In genomic region chrX:7372843-7373525, GRCh38 we compare ENCODE assay signal across 20 cellular contexts.
A peak's percentile ranks its signal among the peaks of the same experiment; 100 is the strongest.
DNase-seq lines count a peak whose midpoint lies in the region; ATAC-seq, FAIRE-seq and TF ChIP-seq lines count a peak whose summit lies in the region.
"Had no signal": no experiment of that assay in that cellular context is flagged by ENCODE, and none has a peak within 500 bp of the region (broad histone marks: within the 10 kb centered on the region; RNA-seq: fewer than 3 reads in every experiment).

No MANE protein-coding gene starts in this region.

- H3K36me3 Mint-ChIP-seq in astrocyte (ENCODE audit: low read depth, unreplicated experiment), result no peaks in the 10 kb centered on the region

- H3K4me3 Mint-ChIP-seq in astrocyte (ENCODE audit: unreplicated experiment), result no peak overlapping the region
- H3K4me3 Mint-ChIP-seq: B cell, T-helper 17 cell had no signal

- no peaks in the 10 kb centered on the region for H3K27me3 ChIP-seq in astrocyte (ENCODE audit: insufficient read depth, low read length)
- H3K27me3 ChIP-seq: neutrophil, upper lobe of right lung had no signal

- H3K27ac ChIP-seq in astrocyte (ENCODE audit: low read depth, low read length), result no peak overlapping the region
- H3K27ac ChIP-seq: HL-60, neutrophil, upper lobe of right lung had no signal

- ATAC-seq in HG03025 (IDR thresholded peaks at IDR 0.05; ENCODE audit: low FRiP score, unreplicated experiment), result no peak
- ATAC-seq: Panc1, T-helper 17 cell, upper lobe of right lung had no signal

- no peaks in the 10 kb centered on the region for H4K20me1 ChIP-seq in astrocyte (ENCODE audit: insufficient read depth, low read length)

- H3K4me2 ChIP-seq in astrocyte (ENCODE audit: low read length), result peak overlapping the region; percentile 28

- FAIRE-seq in astrocyte (lab: Jason Lieb, UNC), result peak; percentile 92
- FAIRE-seq: GM19239 had no signal

- H3K4me3 ChIP-seq in astrocyte (ENCODE audit: insufficient read depth, low read depth, low read length), result no peak overlapping the region
- H3K4me3 ChIP-seq: upper lobe of right lung had no signal

- H3K9ac ChIP-seq in astrocyte (ENCODE audit: low read length), result peak overlapping the region; percentile 30

- H3K27ac Mint-ChIP-seq in astrocyte (ENCODE audit: unreplicated experiment), result no peak overlapping the region
- H3K27ac Mint-ChIP-seq: B cell, T-helper 17 cell had no signal

- H3K9me3 ChIP-seq in astrocyte (ENCODE audit: insufficient read depth, low read depth, low read length), result no peaks in the 10 kb centered on the region
- H3K9me3 ChIP-seq: neutrophil, upper lobe of right lung had no signal

- H3K4me1 ChIP-seq in astrocyte (ENCODE audit: insufficient read depth, low read length), result peaks cover 4% of the 10 kb centered on the region
- H3K4me1 ChIP-seq: upper lobe of right lung had no signal

- H3K79me2 ChIP-seq in astrocyte (ENCODE audit: insufficient read depth, low read length), result no peaks in the 10 kb centered on the region

- H3K27me3 Mint-ChIP-seq in astrocyte (ENCODE audit: low read depth, unreplicated experiment), result no peaks in the 10 kb centered on the region
- H3K27me3 Mint-ChIP-seq: T-helper 17 cell had no signal

- peaks cover 4% of the 10 kb centered on the region for H3K9me3 Mint-ChIP-seq in astrocyte (ENCODE audit: unreplicated experiment)

- no peak overlapping the region for H2AFZ ChIP-seq in astrocyte (ENCODE audit: low read depth, low read length)

- H3K4me1 Mint-ChIP-seq in astrocyte (ENCODE audit: low read depth, unreplicated experiment), result no peaks in the 10 kb centered on the region
- H3K4me1 Mint-ChIP-seq: B cell, T-helper 17 cell had no signal

- no peak for TF ChIP-seq CTCF in astrocyte (IDR thresholded peaks at IDR 0.05; ENCODE audit: insufficient read depth, low read depth, low read length)

- no peaks in the 10 kb centered on the region for H3K36me3 ChIP-seq in astrocyte (ENCODE audit: insufficient read depth, low read length)
- H3K36me3 ChIP-seq: neutrophil, upper lobe of right lung had no signal

- DNase-seq in AG08395 (ENCODE audit: low spot score), result peak; percentile 50
- DNase-seq in HT1080 (ENCODE audit: low read depth), result peak; percentile 76
- DNase-seq in astrocyte (ENCODE audit: low read depth), result peak; percentile 22
- DNase-seq in hepatic stellate cell (ENCODE audit: low spot score), result peak; percentile 34
- DNase-seq in Kasumi-1 (lab: John Stamatoyannopoulos, UW), result no peak
- no peak for DNase-seq in NCI-H748 (lab: John Stamatoyannopoulos, UW; ENCODE audit: unreplicated experiment)
- no peak for DNase-seq in ecto neural progenitor cell (ENCODE audit: low spot score)
- DNase-seq: activated CD4-positive, alpha-beta T cell treated with anti-CD3 and anti-CD28 coated beads, Interleukin-2, amount 50 U/mL, for 1 hour; activated T-cell treated with anti-CD3 and anti-CD28 coated beads, Interleukin-2, amount 50 U/mL, for 48 hours; DND-41; NCI-H1105; NCI-H345; T-helper 17 cell; upper lobe of right lung had no signal

Comparison
In these comparisons a context has a peak if more than half of its experiments do, and no peak if none do; other contexts are left out.
1. DNase-seq: peak in AG08395 (single experiment), HT1080 (single experiment), astrocyte (single experiment) and hepatic stellate cell (single experiment); none in Kasumi-1 (0 of 2), NCI-H748 (single experiment) and ecto neural progenitor cell (single experiment).